In the genomic region with DNA sequence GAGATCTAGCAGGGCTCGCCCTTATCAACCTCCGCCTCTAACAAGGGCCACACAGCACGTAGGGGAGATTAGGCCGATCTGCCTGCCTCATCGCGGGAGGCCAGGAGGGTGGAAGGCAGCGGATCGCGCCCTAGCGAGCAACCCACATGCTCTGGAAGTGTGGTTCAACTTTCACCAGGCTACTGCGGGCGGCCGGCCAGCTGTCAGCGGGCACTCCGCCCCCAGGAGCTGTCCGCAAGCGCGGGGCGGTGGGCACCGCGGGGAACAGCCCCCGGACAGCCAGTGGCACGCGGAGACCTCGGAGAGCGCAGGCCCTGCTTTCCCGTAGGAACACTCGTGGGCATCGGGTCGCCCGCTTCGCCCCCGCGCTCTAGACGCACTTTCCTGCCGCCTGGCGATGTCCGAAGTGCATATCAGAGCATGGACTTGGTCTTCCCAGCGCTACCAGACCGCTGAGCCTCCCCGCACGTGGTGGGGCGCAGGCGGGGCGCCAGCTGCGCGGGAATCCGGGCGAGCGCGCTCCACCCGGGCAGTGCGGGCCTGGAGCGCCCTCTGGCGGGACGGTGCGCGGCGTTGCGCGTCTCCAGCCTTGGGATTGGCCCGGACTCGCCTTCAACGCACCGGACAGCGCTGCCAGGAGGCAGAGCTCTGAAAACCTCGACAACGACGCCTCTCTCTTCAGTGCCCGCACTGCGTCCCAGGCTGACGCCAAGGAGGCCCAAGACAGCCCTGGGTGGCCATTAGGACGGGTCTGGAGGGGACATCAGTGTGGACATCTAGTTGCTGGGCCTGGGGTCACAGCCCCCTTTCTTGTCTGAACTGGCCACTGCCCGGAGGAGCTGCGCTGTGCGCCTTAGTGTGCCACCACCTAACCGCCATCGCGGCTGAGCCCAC, we compare ENCODE assay signal across 8 cellular contexts.
DNase-seq lines count a peak whose midpoint lies in the region; ATAC-seq and TF ChIP-seq lines count a peak whose summit lies in the region.

No MANE protein-coding gene starts in this region.

- no peak overlapping the region for H3K27ac ChIP-seq in WERI-Rb-1
- no peak overlapping the region for H3K27ac ChIP-seq in iPS-20b (ENCODE audit: low read length)

- H3K9ac ChIP-seq in iPS-20b (ENCODE audit: low read depth, low read length) = no peak overlapping the region; the same call in 1 of the 2 replicates

- no peaks in the 10 kb centered on the region for H3K4me1 ChIP-seq in iPS-20b (ENCODE audit: insufficient read depth, low read length)

- H3K9me3 ChIP-seq in WERI-Rb-1 (ENCODE audit: severe bottlenecking) (peaks cover 3% of the 10 kb centered on the region), iPS-20b (ENCODE audit: insufficient read depth, low read depth, low read length) (no peaks in the 10 kb centered on the region)

- DNase-seq in AG08395 (ENCODE audit: low spot score) (peak; percentile 92), NCI-H2029 treated with DMSO at 0.1 percent for 48 hours (lab: John Stamatoyannopoulos, UW) (peak; percentile 12), WERI-Rb-1 (peak; percentile 82), T47D (ENCODE audit: low read depth in 1 of 2, low spot score in 1 of 2) (peak; percentile 92 to 96), skeletal muscle cell (ENCODE audit: low read depth) (peak; percentile 28)

- ATAC-seq in GM21515 (IDR thresholded peaks at IDR 0.05; ENCODE audit: unreplicated experiment) (peak; percentile 44), GM21737 (IDR thresholded peaks at IDR 0.05; ENCODE audit: unreplicated experiment) (no peak)

- H3K36me3 ChIP-seq in WERI-Rb-1 = no peaks in the 10 kb centered on the region
- H3K36me3 ChIP-seq in iPS-20b (ENCODE audit: insufficient read depth, low read depth, low read length) = no peaks in the 10 kb centered on the region

- peak; percentile 95 for TF ChIP-seq CTCF in WERI-Rb-1 (IDR thresholded peaks at IDR 0.05; ENCODE audit: low read depth, low read length)

- in situ Hi-C loops in T47D (cut with HindIII; ENCODE audit: low pct_unique_long_range_greater_than_20kb, low sequenced_read_pairs) = no loop called here

- no peak overlapping the region for H3K4me3 ChIP-seq in WERI-Rb-1 (ENCODE audit: low read depth, low read length)
- peak overlapping the region; percentile 48; the same call in 1 of the 2 replicates for H3K4me3 ChIP-seq in iPS-20b (ENCODE audit: low read length)
- peak overlapping the region; percentile 39 for H3K4me3 ChIP-seq in skeletal muscle cell (ENCODE audit: low read depth, low read length)

- H3K27me3 ChIP-seq in WERI-Rb-1 (ENCODE audit: insufficient read depth, low read depth, severe bottlenecking) (no peaks in the 10 kb centered on the region), iPS-20b (ENCODE audit: insufficient read depth, low read length) (peaks cover 51% of the 10 kb centered on the region)

Comparison
In these comparisons a context has a peak if more than half of its experiments do, and no peak if none do; other contexts are left out.
1. DNase-seq: peak in every context shown above with its lines; median percentile 94 in T47D; 92 in AG08395; 82 in WERI-Rb-1; 28 in skeletal muscle cell; 12 in NCI-H2029 treated with DMSO at 0.1 percent for 48 hours.